Comparison of ENCODE assay signal across 17 cellular contexts in genomic region chr1:24301395-24302175, GRCh38. TPM values are rescaled to one million over a fixed set of nuclear protein-coding genes. Genes with fewer than 3 reads are reported as not detected.
A peak's percentile ranks its signal among the peaks of the same experiment; 100 is the strongest.
DNase-seq lines count a peak whose midpoint lies in the region; TF ChIP-seq lines count a peak whose summit lies in the region.
"Had no signal": no experiment of that assay in that cellular context is flagged by ENCODE, and none has a peak within 500 bp of the region (broad histone marks: within the 10 kb centered on the region; RNA-seq: fewer than 3 reads in every experiment).

No MANE protein-coding gene starts in this region.

- H3K4ac ChIP-seq in mesendoderm (ENCODE audit: low read depth, low read length) = no peak overlapping the region

- no peak overlapping the region for H2AK5ac ChIP-seq in mesendoderm (ENCODE audit: low read length)

- DNase-seq in EL (peak; percentile 18), NCI-H2171 treated with DMSO at 0.1 percent for 48 hours (lab: John Stamatoyannopoulos, UW) (peak; percentile 81), choroid plexus epithelial cell (ENCODE audit: low read depth) (peak; percentile 32), mesendoderm (no peak), inferior parietal cortex (ENCODE audit: extremely low spot score) (no peak), testis (no peak), NCI-H510A (lab: John Stamatoyannopoulos, UW) (no peak), NCI-H748 (lab: John Stamatoyannopoulos, UW; ENCODE audit: unreplicated experiment) (no peak)
- DNase-seq: activated CD4-positive, alpha-beta T cell treated with anti-CD3 and anti-CD28 coated beads, Interleukin-2, amount 50 U/mL, for 1 hour; activated naive CD4-positive, alpha-beta T cell treated with Interleukin-2 at 50 U/mL for 16 hours; dermis blood vessel endothelial cell; naive B cell; OCI-M1 had no signal

- H3K56ac ChIP-seq in mesendoderm (ENCODE audit: low read length) = no peak overlapping the region

- no peak overlapping the region for H3K9ac ChIP-seq in mesendoderm (ENCODE audit: low read length)

- H3K4me1 ChIP-seq in mesendoderm (ENCODE audit: control insufficient read depth, low read depth, low read length) = no peaks in the 10 kb centered on the region
- peaks cover 2% of the 10 kb centered on the region for H3K4me1 ChIP-seq in testis
- H3K4me1 ChIP-seq: esophagus muscularis mucosa had no signal

- H3K79me2 ChIP-seq in mesendoderm (ENCODE audit: control insufficient read depth, insufficient read depth, low read length) = no peaks in the 10 kb centered on the region

- no peak overlapping the region for H2BK5ac ChIP-seq in mesendoderm (ENCODE audit: low read length)

- no peak overlapping the region for H3K18ac ChIP-seq in mesendoderm (ENCODE audit: low read length)

- no peak for TF ChIP-seq POLR2A in testis (IDR thresholded peaks at IDR 0.05)

- peak overlapping the region; percentile 39 for H4K8ac ChIP-seq in mesendoderm (ENCODE audit: low read depth, low read length)

- TF ChIP-seq CTCF in choroid plexus epithelial cell (conservative IDR thresholded peaks at IDR 0.05; ENCODE audit: low read depth, low read length) (no peak), testis (IDR thresholded peaks at IDR 0.05) (no peak)

- WGBS in mesendoderm (ENCODE audit: extremely low coverage, insufficient coverage, low lambda C conversion rate) = no CpG with 5 or more reads among the region's 6 CpGs
- 73% methylated on average over 6 of the region's 6 CpGs for WGBS in testis, 2 donors

- H2BK120ac ChIP-seq in mesendoderm (ENCODE audit: low read depth, low read length) = no peak overlapping the region

- intact Hi-C loops in testis (cut with DNase I; ENCODE audit: low total_unique reads) = no loop called here

- H3K4me3 ChIP-seq in choroid plexus epithelial cell (ENCODE audit: low read depth, low read length) = no peak overlapping the region
- H3K4me3 ChIP-seq in mesendoderm (ENCODE audit: low read length) = no peak overlapping the region
- H3K4me3 ChIP-seq in testis = no peak overlapping the region
- H3K4me3 ChIP-seq: esophagus muscularis mucosa, tibial nerve had no signal

- no peaks in the 10 kb centered on the region for H3K27me3 ChIP-seq in mesendoderm (ENCODE audit: insufficient read depth, low read length, poor library complexity)
- no peaks in the 10 kb centered on the region for H3K27me3 ChIP-seq in testis

- H3K27ac ChIP-seq in mesendoderm (ENCODE audit: low read depth, low read length) (no peak overlapping the region), testis (no peak overlapping the region)
- H3K27ac ChIP-seq: esophagus muscularis mucosa, tibial nerve had no signal

- H2BK15ac ChIP-seq in mesendoderm (replicated peaks; ENCODE audit: low read depth) = no peak overlapping the region

- H3K9me3 ChIP-seq in testis = no peaks in the 10 kb centered on the region
- H3K9me3 ChIP-seq: esophagus muscularis mucosa, tibial nerve had no signal

- H3K23ac ChIP-seq in mesendoderm (ENCODE audit: low read length) = no peak overlapping the region

- no peaks in the 10 kb centered on the region for H3K79me1 ChIP-seq in mesendoderm (ENCODE audit: low read length)

- H3K4me2 ChIP-seq in mesendoderm (ENCODE audit: low read length) = no peak overlapping the region

- H3K36me3 ChIP-seq in mesendoderm (ENCODE audit: control insufficient read depth, insufficient read depth, low read length) (no peaks in the 10 kb centered on the region), testis (ENCODE audit: low read depth, missing control alignments) (no peaks in the 10 kb centered on the region)
- H3K36me3 ChIP-seq: esophagus muscularis mucosa, tibial nerve had no signal

- no peak overlapping the region for H4K5ac ChIP-seq in mesendoderm (ENCODE audit: low read length)

RNA-seq across cellular contexts. Expression of gene GRHL3, which starts 17.6 kb away (rescaled TPM):
- 0.86 TPM for polyA plus RNA-seq in mesendoderm (2013, experiment 1 of 2)
- 0.97 TPM for polyA plus RNA-seq in mesendoderm (2013, experiment 2 of 2)
- total RNA-seq in testis = 1 to 10 TPM; 2.7 to 3.2 TPM
- 9.5 TPM for polyA plus RNA-seq in testis (ENCODE audit: insufficient read depth, low read depth, low replicate concordance)
- total RNA-seq: dermis blood vessel endothelial cell, esophagus muscularis mucosa, tibial nerve had no signal
- polyA plus RNA-seq: BJ, IgD-negative memory B cell had no signal

Comparison
In these comparisons a context has a peak if more than half of its experiments do, and no peak if none do; other contexts are left out.
1. DNase-seq: peak in EL (single experiment), NCI-H2171 treated with DMSO at 0.1 percent for 48 hours (single experiment) and choroid plexus epithelial cell (single experiment); none in mesendoderm (single experiment), inferior parietal cortex (single experiment), testis (single experiment), NCI-H510A (single experiment) and NCI-H748 (single experiment).